8 cellular contexts compared by ENCODE assay signal in genomic region chr10:50396491-50397311, GRCh38.
DNase-seq lines count a peak whose midpoint lies in the region; ATAC-seq, FAIRE-seq and TF ChIP-seq lines count a peak whose summit lies in the region.

No MANE protein-coding gene starts in this region.

- peaks cover 17 to 28% (median 21%) of the 10 kb centered on the region in 3 donors for H3K4me1 Mint-ChIP-seq in IgD-negative memory B cell

- H3K9ac ChIP-seq in keratinocyte (ENCODE audit: control insufficient read depth, extremely low read depth, insufficient read depth, low read length): no peak overlapping the region

- H3K4me1 ChIP-seq in keratinocyte (ENCODE audit: control insufficient read depth, extremely low read depth, insufficient read depth, low read length): peaks cover 47% of the 10 kb centered on the region

- H4K20me1 ChIP-seq in keratinocyte (ENCODE audit: control insufficient read depth, extremely low read depth, insufficient read depth, low read length): peaks cover 5% of the 10 kb centered on the region

- H2AFZ ChIP-seq in keratinocyte (ENCODE audit: control insufficient read depth, low read length): no peak overlapping the region

- no peaks in the 10 kb centered on the region for H3K36me3 ChIP-seq in keratinocyte (ENCODE audit: control insufficient read depth in 2 of 2, extremely low read depth in 1 of 2, insufficient read depth in 2 of 2, low read length in 2 of 2)

- H3K4me3 ChIP-seq in keratinocyte (ENCODE audit: control insufficient read depth in 2 of 3, extremely low read depth in 1 of 3, insufficient read depth in 2 of 3, low read depth in 1 of 3, low read length in 3 of 3): no peak overlapping the region

- H3K27ac Mint-ChIP-seq in IgD-negative memory B cell: peak overlapping the region in 1 of 3 donors; percentile 3

- H3K27ac ChIP-seq in keratinocyte (ENCODE audit: control insufficient read depth, insufficient read depth, low read length): no peak overlapping the region

- peak; percentile 78 for FAIRE-seq in keratinocyte (lab: Jason Lieb, UNC)

- peak; percentile 64 for ATAC-seq in GM21423 (IDR thresholded peaks at IDR 0.05; ENCODE audit: unreplicated experiment)

- no peaks in the 10 kb centered on the region for H3K9me3 Mint-ChIP-seq in IgD-negative memory B cell

- TF ChIP-seq CTCF in GM10266 (IDR thresholded peaks at IDR 0.05; ENCODE audit: control insufficient read depth, insufficient read depth, low read depth, missing control alignments) (no peak), keratinocyte (optimal IDR thresholded peaks at IDR 0.05 in 1 of 3, IDR thresholded peaks at IDR 0.05 in 1 of 3, conservative IDR thresholded peaks at IDR 0.05 in 1 of 3; ENCODE audit: extremely low read depth in 1 of 3, insufficient read depth in 2 of 3, low read length in 3 of 3) (no peak)

- peak overlapping the region; percentile 24 for H3K4me2 ChIP-seq in keratinocyte (ENCODE audit: control insufficient read depth, extremely low read depth, insufficient read depth, low read depth, low read length)

- peaks cover 2% of the 10 kb centered on the region for H3K9me1 ChIP-seq in keratinocyte (ENCODE audit: control insufficient read depth, extremely low read depth, insufficient read depth, low read length)

- DNase-seq in GM10266 (ENCODE audit: extremely low spot score): peak; percentile 30
- no peak for DNase-seq in keratinocyte (ENCODE audit: low read depth, low spot score)
- no peak for DNase-seq in iPS-NIHi7 (ENCODE audit: extremely low spot score)
- no peak for DNase-seq in NCI-H524 treated with DMSO at 0.1 percent for 48 hours (lab: John Stamatoyannopoulos, UW)
- no peak for DNase-seq in NCI-H2029 treated with DMSO at 0.1 percent for 48 hours (lab: John Stamatoyannopoulos, UW)
- DNase-seq in mucosa of gallbladder (ENCODE audit: low spot score): no peak

- H3K36me3 Mint-ChIP-seq in IgD-negative memory B cell: peaks cover 4% of the 10 kb centered on the region

- no peaks in the 10 kb centered on the region for H3K27me3 Mint-ChIP-seq in IgD-negative memory B cell

- peaks cover 38% of the 10 kb centered on the region for H3K79me2 ChIP-seq in keratinocyte (ENCODE audit: control insufficient read depth, insufficient read depth, low read length)

- dilution Hi-C loops in keratinocyte (cut with MboI; ENCODE audit: extremely low pct_ligation_motif_present, low sequenced_read_pairs): no loop called here

- no peaks in the 10 kb centered on the region for H3K9me3 ChIP-seq in keratinocyte (ENCODE audit: control insufficient read depth, low read depth, low read length)

- H3K4me3 Mint-ChIP-seq in IgD-negative memory B cell: peak overlapping the region; percentile 27 to 88 (median 50)

- no peaks in the 10 kb centered on the region for H3K27me3 ChIP-seq in keratinocyte (ENCODE audit: control insufficient read depth, extremely low read depth, insufficient read depth, low read length)
